ENCODE assay signal across 8 cellular contexts in genomic region chr10:52488606-52489485, GRCh38.
A peak's percentile ranks its signal among the peaks of the same experiment; 100 is the strongest.
DNase-seq lines count a peak whose midpoint lies in the region; ATAC-seq and TF ChIP-seq lines count a peak whose summit lies in the region.

No MANE protein-coding gene starts in this region.

- no peaks in the 10 kb centered on the region for H3K36me3 ChIP-seq in left ventricle myocardium inferior
- H3K36me3 ChIP-seq in tibial artery: no peaks in the 10 kb centered on the region

- peak; percentile 54 for ATAC-seq in GM18909 (IDR thresholded peaks at IDR 0.05; ENCODE audit: poor library complexity, unreplicated experiment)
- ATAC-seq in HG03135 (IDR thresholded peaks at IDR 0.05; ENCODE audit: unreplicated experiment): no peak

- no peak for TF ChIP-seq POLR2A in lower leg skin (IDR thresholded peaks at IDR 0.05)

- 50 to 54% methylated on average over 3 of the region's 3 CpGs for WGBS in lower leg skin, 2 donors

- H3K4me3 ChIP-seq in left ventricle myocardium inferior (no peak overlapping the region), tibial artery (no peak overlapping the region), lower leg skin (ENCODE audit: low read depth, poor library complexity, severe bottlenecking) (no peak overlapping the region)

- in situ Hi-C loops in ACHN (cut with HindIII; ENCODE audit: low pct_ligation_motif_present, low pct_unique_long_range_greater_than_20kb, low sequenced_read_pairs): no loop called here

- no peaks in the 10 kb centered on the region for H3K27me3 ChIP-seq in left ventricle myocardium inferior (ENCODE audit: low read depth)
- no peaks in the 10 kb centered on the region for H3K27me3 ChIP-seq in tibial artery

- H3K9me3 ChIP-seq in left ventricle myocardium inferior (replicated peaks) (no peaks in the 10 kb centered on the region), tibial artery (no peaks in the 10 kb centered on the region)

- H3K4me1 ChIP-seq in left ventricle myocardium inferior: no peaks in the 10 kb centered on the region
- H3K4me1 ChIP-seq in tibial artery: peaks cover 0 to 18% (median 5%) of the 10 kb centered on the region in 4 donors

- H3K27ac ChIP-seq in left ventricle myocardium inferior (replicated peaks) (no peak overlapping the region), tibial artery (no peak overlapping the region)

- intact Hi-C loops in left ventricle myocardium inferior (cut with micrococcal nuclease) (loop anchor here (5.0 kb wide), 1 partner anchor 177 kb away; the partner anchor contains the start of gene DKK1), tibial artery (cut with DNase I; ENCODE audit: low total_unique reads) (loop anchor here (5.0 kb wide), 1 partner anchor 177 kb away; the partner anchor contains the start of gene DKK1), lower leg skin (cut with DNase I; ENCODE audit: low total_unique reads) (loop anchor here (10.0 kb wide), 1 partner anchor 174 kb away; the partner anchor contains the start of gene DKK1)

- peak; percentile 58 for DNase-seq in ACHN
- DNase-seq in SW480 (ENCODE audit: low spot score): peak; percentile 13
- DNase-seq in left ventricle myocardium inferior: no peak
- DNase-seq in tibial artery: no peak
- no peak for DNase-seq in activated CD4-positive, alpha-beta T cell treated with anti-CD3 and anti-CD28 coated beads, Interleukin-2, amount 50 U/mL, for 48 hours
- no peak for DNase-seq in lower leg skin (ENCODE audit: low spot score in 2 of 2)

- TF ChIP-seq CTCF in left ventricle myocardium inferior (IDR thresholded peaks at IDR 0.05; ENCODE audit: borderline replicate concordance) (peak; percentile 67), tibial artery (IDR thresholded peaks at IDR 0.05) (peak; percentile 60 to 71), lower leg skin (IDR thresholded peaks at IDR 0.05) (no peak)

Comparison
In these comparisons a context has a peak if more than half of its experiments do, and no peak if none do; other contexts are left out.
1. DNase-seq: peak in ACHN (single experiment) and SW480 (single experiment); none in left ventricle myocardium inferior (single experiment), tibial artery (0 of 2), activated CD4-positive, alpha-beta T cell treated with anti-CD3 and anti-CD28 coated beads, Interleukin-2, amount 50 U/mL, for 48 hours (0 of 2) and lower leg skin (0 of 2).
2. CTCF ChIP-seq: peak in left ventricle myocardium inferior (single experiment) and tibial artery (2 of 2); none in lower leg skin (0 of 3).